In the genomic region with DNA sequence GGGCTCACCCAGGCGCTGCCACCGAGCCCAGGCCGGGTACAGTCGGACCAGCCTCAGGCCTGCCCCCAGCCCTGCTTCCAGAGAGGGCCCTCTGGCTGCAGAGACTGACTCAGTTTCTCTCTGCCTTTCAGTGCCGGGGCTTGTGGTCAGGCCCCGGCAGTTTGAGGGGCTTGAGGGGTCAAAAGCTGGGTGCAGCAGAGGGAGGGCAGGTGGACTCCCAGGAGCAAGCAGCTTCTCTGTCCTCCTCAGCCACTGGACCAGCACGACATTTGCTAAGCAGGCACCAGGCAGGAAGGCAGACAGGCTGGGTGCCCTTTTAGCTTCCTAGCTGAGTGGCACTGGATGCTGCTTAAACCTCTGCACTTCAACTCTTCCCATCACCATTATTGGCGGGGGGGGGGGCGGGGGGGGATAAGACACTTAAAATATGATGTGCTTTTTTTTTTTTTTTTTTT, we compare ENCODE assay signal across 9 cellular contexts.
DNase-seq lines count a peak whose midpoint lies in the region; FAIRE-seq and TF ChIP-seq lines count a peak whose summit lies in the region.
"Had no signal": no experiment of that assay in that cellular context is flagged by ENCODE, and none has a peak within 500 bp of the region (broad histone marks: within the 10 kb centered on the region; RNA-seq: fewer than 3 reads in every experiment).

No MANE protein-coding gene starts in this region.

- no peak for TF ChIP-seq CTCF in neural progenitor cell (IDR thresholded peaks at IDR 0.05)

- H3K27ac Mint-ChIP-seq in dendritic cell treated with granulocyte-macrophage colony-stimulating factor and Interleukin-4, amounts not matched to agents 40 ng/mL and 50 ng/mL, for 4 days: peak overlapping the region; percentile 83
- no peak overlapping the region for H3K27ac Mint-ChIP-seq in neural progenitor cell

- no peaks in the 10 kb centered on the region for H3K27me3 ChIP-seq in BLaER1 treated with 17β-estradiol and CSF1 and Interleukin-3, amounts not matched to agents 10 nM and 100 nM
- no peaks in the 10 kb centered on the region for H3K27me3 ChIP-seq in HUES64 (ENCODE audit: insufficient read depth, low read length)
- H3K27me3 ChIP-seq in neural progenitor cell: no peaks in the 10 kb centered on the region

- no peaks in the 10 kb centered on the region for H3K79me2 ChIP-seq in neural progenitor cell (ENCODE audit: low read depth)

- peaks cover 8% of the 10 kb centered on the region for H3K9me3 Mint-ChIP-seq in dendritic cell treated with granulocyte-macrophage colony-stimulating factor and Interleukin-4, amounts not matched to agents 40 ng/mL and 50 ng/mL, for 4 days
- peaks cover 2% of the 10 kb centered on the region for H3K9me3 Mint-ChIP-seq in neural progenitor cell

- H3K36me3 Mint-ChIP-seq in dendritic cell treated with granulocyte-macrophage colony-stimulating factor and Interleukin-4, amounts not matched to agents 40 ng/mL and 50 ng/mL, for 4 days (ENCODE audit: low read depth): peaks cover 27% of the 10 kb centered on the region
- peaks cover 16% of the 10 kb centered on the region for H3K36me3 Mint-ChIP-seq in neural progenitor cell

- H3K4me2 ChIP-seq in BLaER1 treated with 17β-estradiol and CSF1 and Interleukin-3, amounts not matched to agents 10 nM and 100 nM: peak overlapping the region; percentile 95 to 100 (median 99)
- H3K4me2 ChIP-seq in neural progenitor cell: peak overlapping the region; percentile 51

- FAIRE-seq in H54 (lab: Jason Lieb, UNC) (no peak), frontal cortex (lab: Jason Lieb, UNC) (no peak)
- FAIRE-seq: GM18507 had no signal

- H2AFZ ChIP-seq in neural progenitor cell (replicated peaks): peak overlapping the region; percentile 91

- WGBS in HUES64: 48% methylated on average over 7 of the region's 9 CpGs

- peak overlapping the region; percentile 67 to 85 (median 77) for H3K9ac ChIP-seq in BLaER1 treated with 17β-estradiol and CSF1 and Interleukin-3, amounts not matched to agents 10 nM and 100 nM
- H3K9ac ChIP-seq in HUES64 (ENCODE audit: low read depth, low read length): peak overlapping the region; percentile 53
- no peak overlapping the region for H3K9ac ChIP-seq in neural progenitor cell

- H3K27ac ChIP-seq in BLaER1 treated with 17β-estradiol and CSF1 and Interleukin-3, amounts not matched to agents 10 nM and 100 nM: peak overlapping the region; percentile 58 to 88 (median 82); a peak in 21 of 22 replicates
- H3K27ac ChIP-seq in HUES64 (ENCODE audit: low read depth, low read length) (peak overlapping the region; percentile 59; the same call in 1 of the 2 replicates), neural progenitor cell (no peak overlapping the region)

- H3K36me3 ChIP-seq in BLaER1 treated with 17β-estradiol and CSF1 and Interleukin-3, amounts not matched to agents 10 nM and 100 nM: peaks cover 26 to 42% (median 35%) of the 10 kb centered on the region in 11 experiments
- peaks cover 10% of the 10 kb centered on the region; the same call in 1 of the 2 replicates for H3K36me3 ChIP-seq in HUES64 (ENCODE audit: insufficient read depth, low read length)
- no peaks in the 10 kb centered on the region for H3K36me3 ChIP-seq in neural progenitor cell

- peaks cover 0 to 20% (median 13%) of the 10 kb centered on the region in 11 experiments; a peak in 16 of 22 replicates for H3K9me3 ChIP-seq in BLaER1 treated with 17β-estradiol and CSF1 and Interleukin-3, amounts not matched to agents 10 nM and 100 nM (replicated peaks in 1 of 11)
- H3K9me3 ChIP-seq in HUES64 (ENCODE audit: insufficient read depth, low read depth, low read length) (no peaks in the 10 kb centered on the region), neural progenitor cell (ENCODE audit: low read depth) (no peaks in the 10 kb centered on the region)

- DNase-seq in neural progenitor cell (ENCODE audit: low spot score): no peak
- DNase-seq in H54 (ENCODE audit: insufficient read length, low spot score): no peak
- no peak for DNase-seq in frontal cortex (ENCODE audit: low spot score in 2 of 2)
- no peak for DNase-seq in SIG-M5 treated with dmso at 0.1 percent for 504 hours (lab: John Stamatoyannopoulos, UW; ENCODE audit: unreplicated experiment)
- no peak for DNase-seq in NCI-H128 (lab: John Stamatoyannopoulos, UW; ENCODE audit: unreplicated experiment)

- peaks cover 41% of the 10 kb centered on the region for H3K4me1 Mint-ChIP-seq in dendritic cell treated with granulocyte-macrophage colony-stimulating factor and Interleukin-4, amounts not matched to agents 40 ng/mL and 50 ng/mL, for 4 days (ENCODE audit: low read depth)
- H3K4me1 Mint-ChIP-seq in neural progenitor cell: peaks cover 12% of the 10 kb centered on the region

- peak overlapping the region; percentile 52 to 75 (median 68); a peak in 19 of 20 replicates for H3K4me3 ChIP-seq in BLaER1 treated with 17β-estradiol and CSF1 and Interleukin-3, amounts not matched to agents 10 nM and 100 nM
- H3K4me3 ChIP-seq in HUES64 (ENCODE audit: low read length) (no peak overlapping the region; the same call in 1 of the 2 replicates), neural progenitor cell (no peak overlapping the region)

- no peaks in the 10 kb centered on the region for H3F3A ChIP-seq in neural progenitor cell (ENCODE audit: low read depth)

- peaks cover 12 to 67% (median 43%) of the 10 kb centered on the region in 11 experiments; a peak in 19 of 22 replicates for H4K20me1 ChIP-seq in BLaER1 treated with 17β-estradiol and CSF1 and Interleukin-3, amounts not matched to agents 10 nM and 100 nM
- H4K20me1 ChIP-seq in neural progenitor cell (ENCODE audit: low read depth): no peaks in the 10 kb centered on the region

- peak overlapping the region; percentile 88 for H3K4me3 Mint-ChIP-seq in dendritic cell treated with granulocyte-macrophage colony-stimulating factor and Interleukin-4, amounts not matched to agents 40 ng/mL and 50 ng/mL, for 4 days
- H3K4me3 Mint-ChIP-seq in neural progenitor cell: no peak overlapping the region

- intact Hi-C loops in dendritic cell treated with granulocyte-macrophage colony-stimulating factor and Interleukin-4, amounts not matched to agents 40 ng/mL and 50 ng/mL, for 4 days (cut with micrococcal nuclease): no loop called here

- no peak for TF ChIP-seq POLR2A in H54 (IDR thresholded peaks at IDR 0.05; ENCODE audit: low read depth, low read length)

- H3K27me3 Mint-ChIP-seq in dendritic cell treated with granulocyte-macrophage colony-stimulating factor and Interleukin-4, amounts not matched to agents 40 ng/mL and 50 ng/mL, for 4 days: peaks cover under 1% of the 10 kb centered on the region
- H3K27me3 Mint-ChIP-seq in neural progenitor cell (ENCODE audit: insufficient read depth, low read depth): no peaks in the 10 kb centered on the region

- H3K4me1 ChIP-seq in BLaER1 treated with 17β-estradiol and CSF1 and Interleukin-3, amounts not matched to agents 10 nM and 100 nM: peaks cover 75 to 80% (median 77%) of the 10 kb centered on the region in 10 experiments
- peaks cover 14% of the 10 kb centered on the region for H3K4me1 ChIP-seq in HUES64 (ENCODE audit: insufficient read depth, low read length)
- peaks cover 25% of the 10 kb centered on the region for H3K4me1 ChIP-seq in neural progenitor cell

Comparison
In these comparisons a context has a peak if more than half of its experiments do, and no peak if none do; other contexts are left out.
1. H3K4me3 ChIP-seq: peak in BLaER1 treated with 17β-estradiol and CSF1 and Interleukin-3, amounts not matched to agents 10 nM and 100 nM (10 of 10); none in HUES64 (single experiment) and neural progenitor cell (single experiment).